Comparison of ENCODE assay signal across 25 cellular contexts in the genomic region with DNA sequence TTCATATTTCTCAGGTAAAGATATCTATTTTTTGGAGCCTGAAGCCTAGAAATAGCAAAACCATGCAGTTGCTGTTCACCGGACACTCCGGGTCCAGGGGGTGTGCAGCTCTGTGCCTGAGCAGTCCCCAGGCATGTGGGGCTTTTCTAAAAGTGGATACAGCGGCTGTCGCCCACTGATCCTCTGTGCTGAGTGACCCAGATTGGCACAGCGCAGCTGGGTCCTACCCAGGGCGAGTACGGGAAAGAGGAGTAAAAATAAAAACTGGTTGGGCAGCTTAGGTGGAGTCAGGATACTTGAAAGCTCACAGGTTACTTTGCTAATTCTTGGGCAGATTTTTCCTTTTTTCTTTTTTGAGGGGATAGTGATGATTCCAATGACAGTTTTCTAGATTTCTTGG.
A peak's percentile ranks its signal among the peaks of the same experiment; 100 is the strongest.
DNase-seq lines count a peak whose midpoint lies in the region; ATAC-seq and TF ChIP-seq lines count a peak whose summit lies in the region.
"Had no signal": no experiment of that assay in that cellular context is flagged by ENCODE, and none has a peak within 500 bp of the region (broad histone marks: within the 10 kb centered on the region; RNA-seq: fewer than 3 reads in every experiment).

No MANE protein-coding gene starts in this region.

- H3K4me1 ChIP-seq in RWPE2 (ENCODE audit: insufficient read depth, poor library complexity, severe bottlenecking), result peaks cover 13% of the 10 kb centered on the region
- peaks cover 0 to 75% (median 47%) of the 10 kb centered on the region in 9 donors for H3K4me1 ChIP-seq in heart right ventricle
- peaks cover 5 to 29% (median 14%) of the 10 kb centered on the region in 4 donors for H3K4me1 ChIP-seq in upper lobe of left lung
- no peaks in the 10 kb centered on the region for H3K4me1 ChIP-seq in transverse colon

- no peaks in the 10 kb centered on the region for H3K27me3 Mint-ChIP-seq in nephron (ENCODE audit: low read depth)

- peak overlapping the region in 2 of 3 experiments; percentile 15 to 27 for H3K27ac Mint-ChIP-seq in nephron
- H3K27ac Mint-ChIP-seq: activated CD8-positive, alpha-beta T cell treated with anti-CD3 and anti-CD28 coated beads, Interleukin-2, amount 10 ng/mL, durations not matched to agents 7 days and 5 days; CD4-positive, CD25-positive, alpha-beta regulatory T cell; immature natural killer cell; stimulated activated memory B cell treated with anti-CD40 and anti-IgM and Interleukin-4, amounts not matched to agents 10 μg/mL and 1 μg/mL and 100 μg/mL, for 72 hours had no signal

- H3K4me1 Mint-ChIP-seq in nephron, result peaks cover 30% of the 10 kb centered on the region
- H3K4me1 Mint-ChIP-seq: CD4-positive, CD25-positive, alpha-beta regulatory T cell; immature natural killer cell; stimulated activated memory B cell treated with anti-CD40 and anti-IgM and Interleukin-4, amounts not matched to agents 10 μg/mL and 1 μg/mL and 100 μg/mL, for 72 hours had no signal

- peaks cover 12% of the 10 kb centered on the region for H3K36me3 Mint-ChIP-seq in nephron (ENCODE audit: low read depth)
- H3K36me3 Mint-ChIP-seq: CD4-positive, CD25-positive, alpha-beta regulatory T cell; immature natural killer cell; stimulated activated memory B cell treated with anti-CD40 and anti-IgM and Interleukin-4, amounts not matched to agents 10 μg/mL and 1 μg/mL and 100 μg/mL, for 72 hours had no signal

- H3K9me3 ChIP-seq in RWPE2 (ENCODE audit: severe bottlenecking) (peaks cover 3% of the 10 kb centered on the region), heart right ventricle (peaks cover 0 to 16% (median 6%) of the 10 kb centered on the region in 11 donors), upper lobe of left lung (no peaks in the 10 kb centered on the region), transverse colon (no peaks in the 10 kb centered on the region)
- H3K9me3 ChIP-seq: mucosa of descending colon had no signal

- peak overlapping the region in 2 of 3 experiments; percentile 10 to 46 for H3K4me3 Mint-ChIP-seq in nephron
- H3K4me3 Mint-ChIP-seq: activated CD8-positive, alpha-beta T cell treated with anti-CD3 and anti-CD28 coated beads, Interleukin-2, amount 10 ng/mL, durations not matched to agents 7 days and 5 days; CD4-positive, CD25-positive, alpha-beta regulatory T cell; immature natural killer cell; stimulated activated memory B cell treated with anti-CD40 and anti-IgM and Interleukin-4, amounts not matched to agents 10 μg/mL and 1 μg/mL and 100 μg/mL, for 72 hours had no signal

- DNase-seq in RWPE2 (ENCODE audit: low spot score), result no peak
- peak in 1 of 2 donors; percentile 28 for DNase-seq in heart right ventricle
- DNase-seq in upper lobe of left lung, result peak in 1 of 2 donors; percentile 64
- no peak for DNase-seq in transverse colon
- DNase-seq in NCI-H2196 (lab: John Stamatoyannopoulos, UW; ENCODE audit: unreplicated experiment), result no peak
- DNase-seq in NCI-H526 (lab: John Stamatoyannopoulos, UW), result no peak
- DNase-seq: activated CD4-positive, CD25-positive, alpha-beta regulatory T cell treated with anti-CD3 and anti-CD28 coated beads, Interleukin-2, amount 50 U/mL, for 72 hours; activated CD8-positive, alpha-beta T cell treated with anti-CD3 and anti-CD28 coated beads, Interleukin-2, amount 10 ng/mL, durations not matched to agents 7 days and 5 days; activated gamma-delta T cell treated with Interleukin-2 at 50 U/mL for 16 hours; activated T-cell treated with anti-CD3 and anti-CD28 coated beads, Interleukin-2, amount 50 U/mL, for 1 hour; brain microvascular endothelial cell; CD4-positive, CD25-positive, alpha-beta regulatory T cell; effector CD4-positive, alpha-beta T cell; foreskin melanocyte; hippocampal formation; immature natural killer cell; mucosa of descending colon; NCI-H1048; NCI-H1694 treated with DMSO at 0.1 percent for 48 hours; NCI-H345; OCI-M1; SIG-M5; stimulated activated CD4-positive, alpha-beta T cell treated with anti-CD3 and anti-CD28 coated beads, Interleukin-4, amount 100 ng/mL, for 1 hour had no signal

- no peak for TF ChIP-seq EP300 in upper lobe of left lung (IDR thresholded peaks at IDR 0.05)
- no peak for TF ChIP-seq EP300 in transverse colon (IDR thresholded peaks at IDR 0.05; ENCODE audit: low read depth)

- no peaks in the 10 kb centered on the region for H3K27me3 ChIP-seq in RWPE2 (ENCODE audit: insufficient read depth, poor library complexity, severe bottlenecking)
- no peaks in the 10 kb centered on the region for H3K27me3 ChIP-seq in heart right ventricle
- no peaks in the 10 kb centered on the region for H3K27me3 ChIP-seq in upper lobe of left lung
- no peaks in the 10 kb centered on the region for H3K27me3 ChIP-seq in transverse colon
- H3K27me3 ChIP-seq: brain microvascular endothelial cell had no signal

- intact Hi-C loops in heart right ventricle (cut with DNase I), result no loop called here
- intact Hi-C loops in transverse colon (cut with DNase I; ENCODE audit: low total_unique reads), result no loop called here

- in situ Hi-C loops in transverse colon (cut with MboI; ENCODE audit: low pct_ligation_motif_present in 1 of 4, low pct_unique_long_range_greater_than_20kb in 1 of 4, low sequenced_read_pairs in 3 of 4), result no loop called here

- H3K27ac ChIP-seq in RWPE2 (ENCODE audit: poor library complexity, severe bottlenecking) (peak overlapping the region; percentile 3), heart right ventricle (peak overlapping the region in 6 of 10 donors; percentile 10 to 70 (median 28)), upper lobe of left lung (peak overlapping the region in 2 of 4 donors; percentile 15 to 48), transverse colon (no peak overlapping the region)
- H3K27ac ChIP-seq: brain microvascular endothelial cell had no signal

- ATAC-seq in RWPE2 (ENCODE audit: low read depth) (peak; percentile 63; the same call in 2 of the 3 replicates), heart right ventricle (peak in 7 of 8 donors; percentile 44 to 93 (median 73)), upper lobe of left lung (ENCODE audit: low FRiP score in 2 of 2) (peak; percentile 35 to 69)
- ATAC-seq: activated CD8-positive, alpha-beta T cell treated with anti-CD3 and anti-CD28 coated beads, Interleukin-2, amount 10 ng/mL, durations not matched to agents 7 days and 5 days; mucosa of descending colon; stimulated activated memory B cell treated with anti-CD40 and anti-IgM and Interleukin-4, amounts not matched to agents 10 μg/mL and 1 μg/mL and 100 μg/mL, for 72 hours had no signal

- H3K4me3 ChIP-seq in RWPE2 (ENCODE audit: severe bottlenecking) (no peak overlapping the region), heart right ventricle (no peak overlapping the region), upper lobe of left lung (no peak overlapping the region), transverse colon (no peak overlapping the region)
- H3K4me3 ChIP-seq: mucosa of descending colon had no signal

- no peak for TF ChIP-seq CTCF in RWPE2 (IDR thresholded peaks at IDR 0.05; ENCODE audit: poor library complexity, severe bottlenecking)
- TF ChIP-seq CTCF in heart right ventricle (IDR thresholded peaks at IDR 0.05), result no peak
- no peak for TF ChIP-seq CTCF in nephron (IDR thresholded peaks at IDR 0.05; ENCODE audit: unreplicated experiment in 3 of 3)
- TF ChIP-seq CTCF in upper lobe of left lung (IDR thresholded peaks at IDR 0.05), result no peak
- no peak for TF ChIP-seq CTCF in transverse colon (IDR thresholded peaks at IDR 0.05)

- H3K36me3 ChIP-seq in RWPE2 (ENCODE audit: low read depth) (peaks cover 30% of the 10 kb centered on the region), heart right ventricle (no peaks in the 10 kb centered on the region), upper lobe of left lung (no peaks in the 10 kb centered on the region), transverse colon (no peaks in the 10 kb centered on the region)
- H3K36me3 ChIP-seq: brain microvascular endothelial cell had no signal

- no peak for TF ChIP-seq POLR2A in upper lobe of left lung (IDR thresholded peaks at IDR 0.05)
- no peak for TF ChIP-seq POLR2A in transverse colon (IDR thresholded peaks at IDR 0.05)

- 48 to 53% methylated on average over 7 of the region's 7 CpGs for WGBS in heart right ventricle, 2 donors
- WGBS in upper lobe of left lung, 2 donors, result 62 to 76% methylated on average over 7 of the region's 7 CpGs
- 77 to 88% methylated on average over 5 to 7 of the region's 7 CpGs for WGBS in transverse colon (ENCODE audit: low coverage in 1 of 2), 2 donors

- H3K9me3 Mint-ChIP-seq in nephron, result peaks cover 14% of the 10 kb centered on the region

Comparison
In these comparisons a context has a peak if more than half of its experiments do, and no peak if none do; other contexts are left out.
1. H3K27ac ChIP-seq: peak in RWPE2 (single experiment) and heart right ventricle (6 of 10); none in transverse colon (0 of 4).
2. Peak in every context shown above with its lines, with median percentiles within 50 percentile points of each other: ATAC-seq.